19 cellular contexts compared by ENCODE assay signal in genomic region chr1:201369209-201369608, GRCh38. TPM values are rescaled to one million over a fixed set of nuclear protein-coding genes. Genes with fewer than 3 reads are reported as not detected.
"Had no signal": no experiment of that assay in that cellular context is flagged by ENCODE, and none has a peak within 500 bp of the region (broad histone marks: within the 10 kb centered on the region; RNA-seq: fewer than 3 reads in every experiment).

No MANE protein-coding gene starts in this region.

- H3K27me3 ChIP-seq: ascending aorta, breast epithelium, dorsolateral prefrontal cortex had no signal

- DNase-seq: activated CD4-positive, CD25-positive, alpha-beta regulatory T cell; activated naive CD4-positive, alpha-beta T cell treated with anti-CD3 and anti-CD28 coated beads for 36 hours; activated naive CD8-positive, alpha-beta T cell treated with anti-CD3 and anti-CD28 coated beads, Interleukin-2, amount 50 U/mL, for 24 hours; activated T-cell treated with anti-CD3 and anti-CD28 coated beads for 4 hours; dorsolateral prefrontal cortex; endodermal cell; left lung; mesenchymal stem cell; natural killer cell; psoas muscle; stimulated activated CD4-positive, alpha-beta T cell treated with anti-CD3 and anti-CD28 coated beads, Interleukin-1b, Interleukin-23, amount 100 ng/mL, for 48 hours; SW 1271 had no signal

- H3K27ac Mint-ChIP-seq: activated naive CD4-positive, alpha-beta T cell treated with anti-CD3 and anti-CD28 coated beads for 36 hours; activated naive CD8-positive, alpha-beta T cell treated with anti-CD3 and anti-CD28 coated beads, Interleukin-2, amount 50 U/mL, for 24 hours; activated T-helper 17 cell treated with anti-CD3 and anti-CD28 coated beads, Interleukin-2, amount 50 U/mL, for 72 hours; endodermal cell; natural killer cell had no signal

- H3K4me3 Mint-ChIP-seq: activated naive CD4-positive, alpha-beta T cell treated with anti-CD3 and anti-CD28 coated beads for 36 hours; activated naive CD8-positive, alpha-beta T cell treated with anti-CD3 and anti-CD28 coated beads, Interleukin-2, amount 50 U/mL, for 24 hours; activated T-helper 17 cell treated with anti-CD3 and anti-CD28 coated beads, Interleukin-2, amount 50 U/mL, for 72 hours; endodermal cell; natural killer cell had no signal

- H3K4me3 ChIP-seq: ascending aorta, breast epithelium, dorsolateral prefrontal cortex, gastroesophageal sphincter, left lung, psoas muscle, thoracic aorta had no signal

- ATAC-seq: activated naive CD8-positive, alpha-beta T cell treated with anti-CD3 and anti-CD28 coated beads, Interleukin-2, amount 50 U/mL, for 24 hours; activated T-helper 17 cell treated with anti-CD3 and anti-CD28 coated beads, Interleukin-2, amount 50 U/mL, for 72 hours; gastroesophageal sphincter; left lung; natural killer cell had no signal

- H3K36me3 Mint-ChIP-seq: natural killer cell had no signal

- H3K36me3 ChIP-seq: ascending aorta, breast epithelium, gastroesophageal sphincter, left lung, thoracic aorta had no signal

- H3K9me3 ChIP-seq: ascending aorta, breast epithelium, gastroesophageal sphincter, left lung, psoas muscle, thoracic aorta had no signal

- H3K27ac ChIP-seq: ascending aorta, breast epithelium, dorsolateral prefrontal cortex, gastroesophageal sphincter, left lung, psoas muscle, thoracic aorta had no signal

- H3K4me1 Mint-ChIP-seq: activated naive CD8-positive, alpha-beta T cell treated with anti-CD3 and anti-CD28 coated beads, Interleukin-2, amount 50 U/mL, for 24 hours; activated T-helper 17 cell treated with anti-CD3 and anti-CD28 coated beads, Interleukin-2, amount 50 U/mL, for 72 hours; natural killer cell had no signal

- H3K4me1 ChIP-seq: ascending aorta, breast epithelium, gastroesophageal sphincter, left lung, psoas muscle had no signal

- H3K9me3 Mint-ChIP-seq: activated naive CD4-positive, alpha-beta T cell treated with anti-CD3 and anti-CD28 coated beads for 36 hours; activated naive CD8-positive, alpha-beta T cell treated with anti-CD3 and anti-CD28 coated beads, Interleukin-2, amount 50 U/mL, for 24 hours; activated T-helper 17 cell treated with anti-CD3 and anti-CD28 coated beads, Interleukin-2, amount 50 U/mL, for 72 hours; endodermal cell; natural killer cell had no signal

RNA-seq across cellular contexts. Expression of gene TNNT2, which starts 8.3 kb away (rescaled TPM):
- total RNA-seq: activated naive CD4-positive, alpha-beta T cell treated with anti-CD3 and anti-CD28 coated beads for 36 hours; activated T-helper 17 cell treated with anti-CD3 and anti-CD28 coated beads, Interleukin-2, amount 50 U/mL, for 72 hours; ascending aorta; natural killer cell; T-helper 2 cell treated with Interferon-gamma antibody and Interleukin-4, amounts not matched to agents 100 ng/mL and 5 ng/mL, for 36 hours had no signal

RNA-seq across cellular contexts. Expression of gene LAD1, which starts 29.9 kb away (rescaled TPM):
- total RNA-seq: activated naive CD4-positive, alpha-beta T cell treated with anti-CD3 and anti-CD28 coated beads for 36 hours; activated T-helper 17 cell treated with anti-CD3 and anti-CD28 coated beads, Interleukin-2, amount 50 U/mL, for 72 hours; T-helper 2 cell treated with Interferon-gamma antibody and Interleukin-4, amounts not matched to agents 100 ng/mL and 5 ng/mL, for 36 hours had no signal

RNA-seq across cellular contexts. Expression of gene TNNI1, which starts 52.3 kb away (rescaled TPM):
- total RNA-seq: activated naive CD4-positive, alpha-beta T cell treated with anti-CD3 and anti-CD28 coated beads for 36 hours; activated T-helper 17 cell treated with anti-CD3 and anti-CD28 coated beads, Interleukin-2, amount 50 U/mL, for 72 hours; ascending aorta; gastroesophageal sphincter; T-helper 2 cell treated with Interferon-gamma antibody and Interleukin-4, amounts not matched to agents 100 ng/mL and 5 ng/mL, for 36 hours had no signal
- polyA plus RNA-seq: urinary bladder had no signal
